1 cellular context compared by ENCODE assay signal in genomic region chr10:96789571-96790108, GRCh38.
A peak's percentile ranks its signal among the peaks of the same experiment; 100 is the strongest.
TF ChIP-seq lines count a peak whose summit lies in the region.

No MANE protein-coding gene starts in this region.

TF ChIP-seq in GM12878, 131 proteins besides CTCF, POLR2A, EP300 and RAD21 (continued from another document):
- no peak for TF ChIP-seq PAX8 (IDR thresholded peaks at IDR 0.05)
- peak; percentile 50 to 55; a peak in 2 of 4 replicates for TF ChIP-seq IKZF2 (IDR thresholded peaks at IDR 0.05)
- no peak for TF ChIP-seq IRF3 (IDR thresholded peaks at IDR 0.05)
- peak; percentile 57 for TF ChIP-seq MEF2B (IDR thresholded peaks at IDR 0.05; ENCODE audit: partially characterized antibody, poor library complexity, severe bottlenecking)
- TF ChIP-seq ETV6 (conservative IDR thresholded peaks at IDR 0.05 in 1 of 2, IDR thresholded peaks at IDR 0.05 in 1 of 2; ENCODE audit: borderline replicate concordance in 1 of 2, low read depth in 1 of 2), result peak in 1 of 2 experiments; percentile 59; a peak in 1 of 4 replicates
- no peak for TF ChIP-seq STAT3 (IDR thresholded peaks at IDR 0.05; ENCODE audit: low read depth, low read length)
- peak; percentile 48; the same call in 1 of the 2 replicates for TF ChIP-seq EED (IDR thresholded peaks at IDR 0.05; ENCODE audit: low read depth)
- no peak for TF ChIP-seq BCL3 (IDR thresholded peaks at IDR 0.05; ENCODE audit: borderline replicate concordance, insufficient read depth, low read depth, low read length, poor library complexity, severe bottlenecking)
- TF ChIP-seq USF2 (IDR thresholded peaks at IDR 0.05; ENCODE audit: borderline replicate concordance, low read depth, low read length), result no peak
- no peak for TF ChIP-seq MYB (IDR thresholded peaks at IDR 0.05; ENCODE audit: borderline replicate concordance, low read depth, low read length)
- TF ChIP-seq CREB1 (IDR thresholded peaks at IDR 0.05; ENCODE audit: low read depth), result no peak; the same call in 1 of the 2 replicates
- TF ChIP-seq CREM (IDR thresholded peaks at IDR 0.05; ENCODE audit: low read depth), result no peak
- no peak for TF ChIP-seq KAT2A (conservative IDR thresholded peaks at IDR 0.05; ENCODE audit: control insufficient read depth, low read depth, low read length)
- TF ChIP-seq IRF4 (IDR thresholded peaks at IDR 0.05; ENCODE audit: low read depth, low read length), result 0 out of 2 replicates have a peak, but pooled peaks have one; percentile 19
